ENCODE assay signal across 21 cellular contexts in the genomic region with DNA sequence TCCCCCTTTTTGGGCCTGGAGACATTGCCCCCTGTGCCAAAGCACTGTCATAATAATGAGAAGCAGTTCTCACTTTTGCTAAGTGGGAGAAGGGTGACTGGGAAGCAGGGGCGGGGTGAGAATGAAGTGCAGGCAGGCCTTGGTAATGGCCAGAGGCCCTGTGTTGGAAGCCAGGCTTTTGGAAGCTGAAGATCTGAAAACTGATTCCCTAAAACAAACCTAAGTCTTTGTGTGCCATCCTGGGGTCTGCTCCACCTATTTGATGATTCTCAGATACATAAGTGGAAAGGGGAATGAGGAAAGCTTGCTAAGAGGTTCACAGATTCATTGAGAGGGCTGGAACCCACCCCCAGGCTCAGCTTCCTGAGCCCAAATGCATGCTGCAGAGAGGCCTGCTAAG.
"Had no signal": no experiment of that assay in that cellular context is flagged by ENCODE, and none has a peak within 500 bp of the region (broad histone marks: within the 10 kb centered on the region; RNA-seq: fewer than 3 reads in every experiment).

No MANE protein-coding gene starts in this region.

- DNase-seq: esophagus squamous epithelium; foreskin fibroblast; immature natural killer cell; kidney; left colon; left ventricle myocardium superior; mesenchymal stem cell; naive thymus-derived CD4-positive, alpha-beta T cell; posterior cingulate gyrus; right cardiac atrium; small intestine; stimulated activated CD4-positive, alpha-beta T cell treated with anti-CD3 and anti-CD28 coated beads, Interleukin-12 subunit alpha, Interleukin-12 subunit beta, amount 100 ng/mL, for 4 hours; stimulated activated naive CD4-positive, alpha-beta T cell; stomach; tibial artery; upper lobe of left lung had no signal

- H3K9me3 ChIP-seq: esophagus squamous epithelium, neutrophil, vagina had no signal

- H3K27me3 ChIP-seq: neutrophil, stomach, suprapubic skin, upper lobe of left lung, vagina had no signal

- ATAC-seq: gastroesophageal sphincter; left colon; left ventricle myocardium superior; naive thymus-derived CD4-positive, alpha-beta T cell; right cardiac atrium had no signal

- H3K4me1 ChIP-seq: esophagus squamous epithelium, gastroesophageal sphincter, stomach, suprapubic skin, tibial artery, upper lobe of left lung, vagina had no signal

- H3K4me3 ChIP-seq: esophagus squamous epithelium, gastroesophageal sphincter, lung, stomach, suprapubic skin, tibial artery, upper lobe of left lung, vagina had no signal

- H3K27ac ChIP-seq: esophagus squamous epithelium, gastroesophageal sphincter, neutrophil, stomach, suprapubic skin, tibial artery, upper lobe of left lung, vagina had no signal

- H3K36me3 ChIP-seq: esophagus squamous epithelium, gastroesophageal sphincter, neutrophil, stomach, suprapubic skin, tibial artery, upper lobe of left lung, vagina had no signal
